ENCODE assay signal across 18 cellular contexts in the genomic region with DNA sequence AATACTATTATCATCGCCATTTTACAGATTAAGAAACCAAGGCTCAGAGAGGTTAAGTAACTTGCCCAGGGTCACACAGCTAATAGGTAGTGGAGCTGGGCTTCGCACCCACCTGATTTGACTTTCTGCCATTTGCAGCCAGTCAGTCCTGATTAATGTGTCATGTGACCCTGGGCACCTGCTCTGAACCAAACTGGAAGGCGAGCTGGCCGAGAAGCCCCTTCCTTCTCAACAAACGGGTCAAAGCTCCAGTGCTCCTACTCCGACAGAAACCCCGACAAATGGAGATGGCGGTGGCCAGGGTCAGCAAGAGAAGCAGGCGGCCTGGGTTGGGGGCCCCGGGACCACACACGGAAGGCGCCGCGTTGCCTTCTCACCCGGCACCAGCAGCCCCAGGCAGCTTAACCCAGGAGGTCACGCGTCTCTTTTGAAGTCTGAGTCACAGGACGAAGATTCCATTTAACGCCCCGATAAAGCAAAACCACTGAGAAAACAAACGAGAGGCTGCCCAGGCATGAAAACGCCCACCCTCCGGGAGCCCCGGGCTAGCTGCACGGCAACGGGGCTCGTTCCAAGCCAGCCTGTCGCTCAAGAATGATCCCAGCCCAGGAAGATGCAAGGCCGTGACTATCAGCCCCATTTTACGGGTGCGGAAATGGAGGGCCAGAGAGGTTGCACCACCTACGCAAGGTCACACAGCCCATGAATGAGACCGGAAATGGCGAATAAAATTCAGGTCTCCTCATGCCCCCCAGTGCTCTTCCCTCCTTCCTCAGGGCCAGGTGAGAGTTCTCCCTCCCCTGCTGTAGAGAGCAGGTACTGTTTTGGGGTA.
A peak's percentile ranks its signal among the peaks of the same experiment; 100 is the strongest.
DNase-seq lines count a peak whose midpoint lies in the region; TF ChIP-seq lines count a peak whose summit lies in the region.
"Had no signal": no experiment of that assay in that cellular context is flagged by ENCODE, and none has a peak within 500 bp of the region (broad histone marks: within the 10 kb centered on the region; RNA-seq: fewer than 3 reads in every experiment).

No MANE protein-coding gene starts in this region.

- no peaks in the 10 kb centered on the region for H3K27me3 ChIP-seq in mammary epithelial cell (ENCODE audit: insufficient read depth, low read length)
- H3K27me3 ChIP-seq in BE2C, result no peaks in the 10 kb centered on the region
- H3K27me3 ChIP-seq: gastroesophageal sphincter, transverse colon had no signal

- H3K27ac ChIP-seq in mammary epithelial cell (ENCODE audit: insufficient read depth, low read depth, low read length), result no peak overlapping the region
- H3K27ac ChIP-seq: parathyroid adenoma, transverse colon had no signal

- H2AFZ ChIP-seq in mammary epithelial cell (ENCODE audit: low read depth, low read length), result no peak overlapping the region
- H2AFZ ChIP-seq: parathyroid adenoma had no signal

- POLR2A ChIA-PET in MCF 10A (lab: Yijun Ruan, JAX), result interaction anchor here (0.6 kb wide), 1 partner anchor 9 kb away, joined by 3 read pairs; no protein-coding TSS in a partner anchor

- TF ChIP-seq CTCF in mammary epithelial cell (conservative IDR thresholded peaks at IDR 0.05 in 1 of 2, IDR thresholded peaks at IDR 0.05 in 1 of 2; ENCODE audit: extremely low read depth in 1 of 2, insufficient read depth in 1 of 2, low read depth in 1 of 2, low read length in 2 of 2), result no peak
- no peak for TF ChIP-seq CTCF in MCF 10A (IDR thresholded peaks at IDR 0.05; ENCODE audit: unreplicated experiment)
- no peak for TF ChIP-seq CTCF in type B pancreatic cell (conservative IDR thresholded peaks at IDR 0.05)
- TF ChIP-seq CTCF in BE2C (IDR thresholded peaks at IDR 0.05; ENCODE audit: low read depth, low read length), result no peak

- no peaks in the 10 kb centered on the region for H3K79me2 ChIP-seq in mammary epithelial cell (ENCODE audit: insufficient read depth, low read length)
- H3K79me2 ChIP-seq: parathyroid adenoma had no signal

- H3K4me1 Mint-ChIP-seq in MCF 10A (ENCODE audit: insufficient read depth, unreplicated experiment) (peaks cover 14% of the 10 kb centered on the region), type B pancreatic cell (ENCODE audit: unreplicated experiment) (peaks cover 61% of the 10 kb centered on the region)

- no peaks in the 10 kb centered on the region for H3K27me3 Mint-ChIP-seq in MCF 10A (ENCODE audit: insufficient read depth, unreplicated experiment)
- no peaks in the 10 kb centered on the region for H3K27me3 Mint-ChIP-seq in type B pancreatic cell

- H3K9me3 Mint-ChIP-seq in MCF 10A (ENCODE audit: unreplicated experiment) (no peaks in the 10 kb centered on the region), type B pancreatic cell (no peaks in the 10 kb centered on the region)
- H3K9me3 Mint-ChIP-seq: T-helper 2 cell treated with Interferon-gamma antibody and Interleukin-4, amounts not matched to agents 5 μg/mL and 100 μg/mL, for 36 hours had no signal

- H3K36me3 ChIP-seq in mammary epithelial cell (ENCODE audit: insufficient read depth, low read length), result no peaks in the 10 kb centered on the region
- no peaks in the 10 kb centered on the region for H3K36me3 ChIP-seq in BE2C
- H3K36me3 ChIP-seq: gastroesophageal sphincter, transverse colon had no signal

- DNase-seq in mammary epithelial cell (peak; percentile 45), MCF 10A (ENCODE audit: unreplicated experiment) (no peak), astrocyte of the hippocampus (ENCODE audit: low read depth, low spot score) (peak; percentile 92), iris pigment epithelial cell (ENCODE audit: low read depth) (peak; percentile 91), type B pancreatic cell (ENCODE audit: extremely low spot score, unreplicated experiment) (no peak), BE2C (no peak), erythroblast (lab: John Stamatoyannopoulos, UW) (no peak), 8988T (no peak)
- DNase-seq: COR-L47; midbrain; NCI-H2107; NCI-H774; RPMI8226; stimulated activated CD8-positive, alpha-beta memory T cell treated with anti-CD3 and anti-CD28 coated beads, Interleukin-4, amount 100 ng/mL, for 48 hours; transverse colon had no signal

- TF ChIP-seq POLR2A in erythroblast (IDR thresholded peaks at IDR 0.05; ENCODE audit: low read length), result no peak

- H3K4me3 ChIP-seq in mammary epithelial cell (replicated peaks in 1 of 3; ENCODE audit: insufficient read depth in 1 of 3, low read depth in 2 of 3, low read length in 3 of 3), result no peak overlapping the region
- no peak overlapping the region for H3K4me3 ChIP-seq in BE2C (ENCODE audit: low read depth, low read length)
- H3K4me3 ChIP-seq: gastroesophageal sphincter, transverse colon had no signal

- H3K4me1 ChIP-seq in mammary epithelial cell (ENCODE audit: insufficient read depth, low read length), result peaks cover 13% of the 10 kb centered on the region
- H3K4me1 ChIP-seq in BE2C, result no peaks in the 10 kb centered on the region; the same call in 1 of the 2 replicates
- H3K4me1 ChIP-seq: parathyroid adenoma had no signal

- H3K9ac ChIP-seq in mammary epithelial cell (ENCODE audit: insufficient read depth, low read length), result no peak overlapping the region
- H3K9ac ChIP-seq: parathyroid adenoma had no signal

- in situ Hi-C loops in mammary epithelial cell (cut with MboI; ENCODE audit: low sequenced_read_pairs in 2 of 2), result no loop called here

- H3K36me3 Mint-ChIP-seq in MCF 10A (ENCODE audit: insufficient read depth, unreplicated experiment) (no peaks in the 10 kb centered on the region), type B pancreatic cell (no peaks in the 10 kb centered on the region)

- CTCF ChIA-PET in mammary epithelial cell (lab: Charles Lee; ENCODE audit: low non-redundant PET) (no interaction called here), MCF 10A (lab: Yijun Ruan, JAX) (interaction anchor here (0.8 to 1.1 kb wide), 3 partner anchors 11 to 220 kb away, joined by 3 read pairs; no protein-coding TSS in a partner anchor)

- 42% methylated on average over 27 of the region's 34 CpGs for WGBS in mammary epithelial cell (ENCODE audit: low coverage, missing lambda C conversion rate)

- dilution Hi-C loops in mammary epithelial cell (cut with HindIII; ENCODE audit: low sequenced_read_pairs), result loop anchor here (5.0 to 10.0 kb wide), 5 partner anchors 162 to 644 kb away; no protein-coding TSS in a partner anchor

- H3K4me3 Mint-ChIP-seq in MCF 10A (ENCODE audit: unreplicated experiment) (no peak overlapping the region), type B pancreatic cell (peak overlapping the region; percentile 41)
- H3K4me3 Mint-ChIP-seq: T-helper 2 cell treated with Interferon-gamma antibody and Interleukin-4, amounts not matched to agents 5 μg/mL and 100 μg/mL, for 36 hours had no signal

- H3K27ac Mint-ChIP-seq in MCF 10A (ENCODE audit: low read depth, unreplicated experiment) (no peak overlapping the region), type B pancreatic cell (peak overlapping the region; percentile 58)
- H3K27ac Mint-ChIP-seq: T-helper 2 cell treated with Interferon-gamma antibody and Interleukin-4, amounts not matched to agents 5 μg/mL and 100 μg/mL, for 36 hours had no signal

- no TSS peak for BruUV-seq in mammary epithelial cell (replicated peaks; lab: Mats Ljungman, UMichigan)
- BruUV-seq in MCF 10A (replicated peaks; lab: Mats Ljungman, UMichigan), result no TSS peak

- intact Hi-C loops in mammary epithelial cell (cut with micrococcal nuclease), result no loop called here
- intact Hi-C loops in MCF 10A (cut with micrococcal nuclease), result no loop called here

- H3K4me2 ChIP-seq in mammary epithelial cell (ENCODE audit: insufficient read depth, low read depth, low read length), result no peak overlapping the region

- no peaks in the 10 kb centered on the region for H3K9me3 ChIP-seq in mammary epithelial cell (replicated peaks; ENCODE audit: insufficient read depth, low read length)
- H3K9me3 ChIP-seq in BE2C, result no peaks in the 10 kb centered on the region
- H3K9me3 ChIP-seq: gastroesophageal sphincter, transverse colon had no signal

- H4K20me1 ChIP-seq in mammary epithelial cell (ENCODE audit: insufficient read depth, low read length), result no peaks in the 10 kb centered on the region

Comparison
In these comparisons a context has a peak if more than half of its experiments do, and no peak if none do; other contexts are left out.
1. DNase-seq: peak in mammary epithelial cell (single experiment), astrocyte of the hippocampus (single experiment) and iris pigment epithelial cell (single experiment); none in MCF 10A (single experiment), type B pancreatic cell (single experiment), BE2C (single experiment), erythroblast (0 of 2) and 8988T (single experiment).